8 cellular contexts compared by ENCODE assay signal in the genomic region with DNA sequence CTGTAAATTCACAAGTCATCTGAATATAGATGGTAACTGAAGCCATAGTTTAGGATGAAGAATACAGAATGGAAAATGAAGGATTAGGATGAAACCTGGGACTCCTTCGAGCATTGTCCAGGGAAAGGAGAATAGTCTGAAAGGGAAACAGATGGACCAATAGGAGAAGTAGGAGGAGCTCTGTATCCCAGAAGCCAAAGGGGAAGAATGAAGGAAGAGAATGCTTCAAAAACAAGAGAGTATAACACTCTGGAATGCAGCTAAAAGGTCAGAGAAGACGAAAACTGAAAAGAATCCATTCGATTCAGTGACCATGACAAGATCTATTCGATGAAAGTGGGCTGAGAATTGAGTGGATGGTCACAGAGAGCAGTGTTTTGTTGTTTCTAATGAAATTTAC. TPM values are rescaled to one million over a fixed set of nuclear protein-coding genes. Genes with fewer than 3 reads are reported as not detected.
DNase-seq lines count a peak whose midpoint lies in the region; ATAC-seq and TF ChIP-seq lines count a peak whose summit lies in the region.

No MANE protein-coding gene starts in this region.

- intact Hi-C loops in breast epithelium (cut with DNase I; ENCODE audit: low total_unique reads), result no loop called here
- intact Hi-C loops in left lung (cut with DNase I), result no loop called here

- in situ Hi-C loops in G401 (cut with HindIII; ENCODE audit: low sequenced_read_pairs), result no loop called here

- 83% methylated on average over 4 of the region's 4 CpGs for WGBS in thymus

- H3K4me3 ChIP-seq in NB4 (ENCODE audit: low read depth, low read length), result peak overlapping the region; percentile 86
- H3K4me3 ChIP-seq in breast epithelium, result peak overlapping the region; percentile 77 to 96 (median 93)
- H3K4me3 ChIP-seq in left lung, result peak overlapping the region; percentile 72 to 81
- H3K4me3 ChIP-seq in thymus (ENCODE audit: low read length), result peak overlapping the region; percentile 77

- H3K9me3 ChIP-seq in breast epithelium, result no peaks in the 10 kb centered on the region
- H3K9me3 ChIP-seq in left lung, result no peaks in the 10 kb centered on the region
- H3K9me3 ChIP-seq in thymus (ENCODE audit: control insufficient read depth), result no peaks in the 10 kb centered on the region

- H3K27me3 ChIP-seq in breast epithelium (no peaks in the 10 kb centered on the region), left lung (no peaks in the 10 kb centered on the region), thymus (ENCODE audit: control insufficient read depth, insufficient read depth) (no peaks in the 10 kb centered on the region)

- peak overlapping the region; percentile 97 to 99 for H3K27ac ChIP-seq in breast epithelium
- H3K27ac ChIP-seq in left lung, result peak overlapping the region; percentile 91 to 96
- H3K27ac ChIP-seq in thymus (ENCODE audit: low read depth), result no peak overlapping the region

- peak; percentile 50 for DNase-seq in G401 (ENCODE audit: low spot score)
- no peak for DNase-seq in NB4 (ENCODE audit: low read depth)
- DNase-seq in breast epithelium (ENCODE audit: low spot score in 2 of 2), result no peak
- no peak for DNase-seq in left lung
- no peak for DNase-seq in SK-N-DZ (ENCODE audit: low spot score)
- DNase-seq in activated effector memory CD4-positive, alpha-beta T cell treated with anti-CD3 and anti-CD28 coated beads, Interleukin-2, amount 50 U/mL, for 16 hours, result no peak

- ATAC-seq in left lung (peak; percentile 51), HG03025 (IDR thresholded peaks at IDR 0.05; ENCODE audit: low FRiP score, unreplicated experiment) (no peak)

- H3K4me1 ChIP-seq in breast epithelium (no peaks in the 10 kb centered on the region), left lung (peaks cover 17 to 62% of the 10 kb centered on the region in 2 donors), thymus (ENCODE audit: control insufficient read depth, insufficient read depth, low read length) (peaks cover 4% of the 10 kb centered on the region)

- H3K36me3 ChIP-seq in breast epithelium (no peaks in the 10 kb centered on the region), left lung (peaks cover 0 to 6% of the 10 kb centered on the region in 2 donors), thymus (ENCODE audit: control insufficient read depth, insufficient read depth) (no peaks in the 10 kb centered on the region)

- TF ChIP-seq CTCF in NB4 (IDR thresholded peaks at IDR 0.05; ENCODE audit: low read depth, low read length) (no peak), breast epithelium (IDR thresholded peaks at IDR 0.05) (no peak), left lung (IDR thresholded peaks at IDR 0.05) (no peak)

- TF ChIP-seq POLR2A in NB4 (IDR thresholded peaks at IDR 0.05; ENCODE audit: extremely low read depth, insufficient read length) (no peak), breast epithelium (IDR thresholded peaks at IDR 0.05) (no peak)

RNA-seq across cellular contexts. Expression of a gene that starts 1.0 kb away (rescaled TPM):
- 94.1 and 134 TPM in 2 replicates for total RNA-seq in G401 (2014; rRNA removed; shearing (Covaris generic))
- 10 to 100 TPM; 43.3 to 82.5 (median 64.6) TPM for total RNA-seq in breast epithelium
- total RNA-seq in left lung, result 10 to 100 TPM; 54.8 to 70.3 TPM
- 24.6 TPM for polyA plus RNA-seq in thymus
- polyA plus RNA-seq in SK-N-DZ (2014; cell fraction: cytosol; rRNA removed), result 59.8 and 77.5 TPM in 2 replicates
- 34.4 and 37.6 TPM in 2 replicates for polyA plus RNA-seq in SK-N-DZ (2014; cell fraction: nucleus; rRNA removed)

RNA-seq across cellular contexts. Expression of a gene that starts 21.9 kb away (rescaled TPM):
- 14.7 and 26.9 TPM in 2 replicates for total RNA-seq in G401 (2014; rRNA removed; shearing (Covaris generic))
- total RNA-seq in breast epithelium (10 to 100 TPM; 21.0 to 25.5 (median 23.6) TPM), left lung (10 to 100 TPM; 17.5 to 20.1 TPM)
- 33.1 TPM for polyA plus RNA-seq in thymus
- polyA plus RNA-seq in SK-N-DZ (2014; cell fraction: cytosol; rRNA removed), result 15.2 and 17.8 TPM in 2 replicates
- 16.3 and 23.9 TPM in 2 replicates for polyA plus RNA-seq in SK-N-DZ (2014; cell fraction: nucleus; rRNA removed)

RNA-seq across cellular contexts. Expression of a gene that starts 46.6 kb away (rescaled TPM):
- total RNA-seq in G401 (2014; rRNA removed; shearing (Covaris generic)), result 257 and 284 TPM in 2 replicates
- total RNA-seq in breast epithelium (100 to 1,000 TPM; 120 to 200 (median 146) TPM), left lung (100 to 1,000 TPM; 124 to 145 TPM)
- 73.7 TPM for polyA plus RNA-seq in thymus
- 61.3 and 87.0 TPM in 2 replicates for polyA plus RNA-seq in SK-N-DZ (2014; cell fraction: cytosol; rRNA removed)
- 44.8 and 57.5 TPM in 2 replicates for polyA plus RNA-seq in SK-N-DZ (2014; cell fraction: nucleus; rRNA removed)
